10 cellular contexts compared by ENCODE assay signal in genomic region chr4:86592553-86593249, GRCh38. TPM values are rescaled to one million over a fixed set of nuclear protein-coding genes. Genes with fewer than 3 reads are reported as not detected.
DNase-seq lines count a peak whose midpoint lies in the region; ATAC-seq and TF ChIP-seq lines count a peak whose summit lies in the region.
"Had no signal": no experiment of that assay in that cellular context is flagged by ENCODE, and none has a peak within 500 bp of the region (broad histone marks: within the 10 kb centered on the region; RNA-seq: fewer than 3 reads in every experiment).

No MANE protein-coding gene starts in this region.

- ATAC-seq in right cardiac atrium (no peak), left ventricle myocardium superior (no peak), GM19455 (IDR thresholded peaks at IDR 0.05; ENCODE audit: unreplicated experiment) (no peak), GM18511 (IDR thresholded peaks at IDR 0.05; ENCODE audit: unreplicated experiment) (no peak), GM19324 (IDR thresholded peaks at IDR 0.05; ENCODE audit: low FRiP score, unreplicated experiment) (no peak)

- no peaks in the 10 kb centered on the region for H3K4me1 ChIP-seq in right cardiac atrium (ENCODE audit: control insufficient read depth, insufficient read depth, low read length)

- H3K4me3 ChIP-seq in right cardiac atrium (ENCODE audit: low read length) = peak overlapping the region; percentile 77

- DNase-seq in right cardiac atrium (no peak), left ventricle myocardium superior (no peak), MCF 10A (ENCODE audit: unreplicated experiment) (no peak), left kidney (ENCODE audit: low read depth, low spot score) (peak; percentile 27), substantia nigra (lab: John Stamatoyannopoulos, UW) (no peak)
- DNase-seq: activated CD8-positive, alpha-beta memory T cell treated with anti-CD3 and anti-CD28 coated beads, Interleukin-2, amount 50 U/mL, for 48 hours; NCI-H1417 treated with DMSO at 0.1 percent for 48 hours had no signal

- H3K27ac ChIP-seq in right cardiac atrium (ENCODE audit: low read length) (no peak overlapping the region), substantia nigra (ENCODE audit: low read depth, low read length, poor library complexity, severe bottlenecking) (no peak overlapping the region)

- intact Hi-C loops in right cardiac atrium (cut with DNase I) (no loop called here), left ventricle myocardium superior (cut with micrococcal nuclease) (no loop called here), MCF 10A (cut with micrococcal nuclease) (loop anchor here (5.0 to 10.0 kb wide), 2 partner anchors 35 to 162 kb away; no protein-coding TSS in a partner anchor)

- BruUV-seq in MCF 10A (replicated peaks; lab: Mats Ljungman, UMichigan) = no TSS peak

- TF ChIP-seq CTCF in MCF 10A (IDR thresholded peaks at IDR 0.05; ENCODE audit: unreplicated experiment) = no peak

- no peaks in the 10 kb centered on the region for H3K27me3 ChIP-seq in right cardiac atrium (ENCODE audit: control insufficient read depth, insufficient read depth)

- peaks cover 6% of the 10 kb centered on the region for H3K36me3 Mint-ChIP-seq in MCF 10A (ENCODE audit: insufficient read depth, unreplicated experiment)

- peak overlapping the region; percentile 90 for H3K27ac Mint-ChIP-seq in MCF 10A (ENCODE audit: low read depth, unreplicated experiment)

- H3K4me1 Mint-ChIP-seq in MCF 10A (ENCODE audit: insufficient read depth, unreplicated experiment) = peaks cover 31% of the 10 kb centered on the region

- 82% methylated on average over 3 of the region's 3 CpGs for WGBS in right cardiac atrium

- H3K9me3 ChIP-seq in right cardiac atrium (ENCODE audit: control insufficient read depth, low read length) = no peaks in the 10 kb centered on the region

- CTCF ChIA-PET in MCF 10A (lab: Yijun Ruan, JAX) = interaction anchor here (0.6 to 4.5 kb wide), 8 partner anchors 7 to 302 kb away, joined by 3 to 28 read pairs (median 4); no protein-coding TSS in a partner anchor

- no peaks in the 10 kb centered on the region for H3K9me3 Mint-ChIP-seq in MCF 10A (ENCODE audit: unreplicated experiment)

- H3K4me3 Mint-ChIP-seq in MCF 10A (ENCODE audit: unreplicated experiment) = peak overlapping the region; percentile 97

- H3K27me3 Mint-ChIP-seq in MCF 10A (ENCODE audit: insufficient read depth, unreplicated experiment) = no peaks in the 10 kb centered on the region

- POLR2A ChIA-PET in MCF 10A (lab: Yijun Ruan, JAX) = interaction anchor here (0.6 to 7.5 kb wide), 13 partner anchors 8 to 302 kb away, joined by 3 to 182 read pairs (median 4); no protein-coding TSS in a partner anchor

RNA-seq across cellular contexts. Expression of gene PTPN13, which starts 1.4 kb away (rescaled TPM):
- total RNA-seq in right cardiac atrium (10 to 100 TPM in 1 of 4 donors, 1 to 10 TPM in 3; 7.5 to 10.7 (median 9.0) TPM), left ventricle myocardium superior (3.2 TPM), MCF 10A (2022) (23.0 and 28.3 TPM in 2 replicates)
- 2.8 TPM for polyA plus RNA-seq in right cardiac atrium
